8 cellular contexts compared by ENCODE assay signal in the genomic region with DNA sequence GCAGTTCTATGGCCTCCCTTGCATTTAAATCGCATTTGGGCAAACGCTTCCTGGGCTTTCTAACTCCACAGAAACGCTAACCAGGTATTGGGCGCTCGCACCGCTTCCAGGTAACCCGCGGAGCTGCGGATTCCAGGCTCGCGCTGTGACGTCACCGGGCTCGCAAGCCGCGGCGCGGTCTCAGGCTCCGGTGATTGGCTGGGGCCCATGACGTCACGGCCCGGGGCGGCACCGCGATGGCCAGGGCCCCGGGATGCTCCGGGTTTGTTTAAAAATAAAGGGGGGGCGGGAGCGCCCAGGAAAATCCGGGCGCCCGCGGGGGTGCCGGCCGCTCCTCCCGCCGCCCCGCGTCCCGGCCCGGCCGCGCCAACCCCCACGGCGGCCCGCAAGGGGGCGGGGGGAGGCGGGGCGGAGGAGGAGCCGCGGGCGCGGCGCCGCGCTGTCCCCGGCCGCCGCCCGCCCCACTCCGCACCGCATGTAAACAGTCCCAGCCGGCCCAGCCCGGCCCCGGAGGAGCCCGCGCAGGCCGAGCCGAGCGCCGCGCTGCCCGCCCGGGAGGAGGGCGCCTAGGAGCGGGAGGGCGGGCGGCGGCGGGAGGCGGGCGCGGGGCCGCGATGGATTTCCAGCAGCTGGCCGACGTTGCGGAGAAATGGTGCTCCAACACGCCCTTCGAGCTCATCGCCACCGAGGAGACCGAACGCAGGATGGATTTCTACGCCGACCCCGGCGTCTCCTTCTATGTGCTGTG. TPM values are rescaled to one million over a fixed set of nuclear protein-coding genes. Genes with fewer than 3 reads are reported as not detected.
DNase-seq lines count a peak whose midpoint lies in the region; ATAC-seq lines count a peak whose summit lies in the region.

TSS of gene MTURN (plus strand) at position 464 of the 748 bp plus-strand sequence. CDS start at position 615, 151 bp downstream.

- H3K27ac ChIP-seq in esophagus (ENCODE audit: low read depth in 2 of 2, low read length in 1 of 2) (peak within 1 kb of the TSS; percentile 86 to 91), mucosa of rectum (ENCODE audit: low read depth in 2 of 2, low read length in 2 of 2) (peak within 1 kb of the TSS; percentile 74 to 84)

- H3K36me3 ChIP-seq in esophagus (ENCODE audit: control insufficient read depth in 2 of 2, insufficient read depth in 2 of 2, low read length in 1 of 2), result peaks cover 0 to 2% of the 10 kb centered on the region in 2 donors
- no peaks in the 10 kb centered on the region for H3K36me3 ChIP-seq in mucosa of rectum (ENCODE audit: control insufficient read depth in 2 of 2, insufficient read depth in 2 of 2, low read length in 2 of 2)

- peak; percentile 96 for ATAC-seq in GM21528 (IDR thresholded peaks at IDR 0.05; ENCODE audit: low FRiP score, unreplicated experiment)
- peak; percentile 87 for ATAC-seq in activated T-cell treated with anti-CD3 and anti-CD28 coated beads, Interleukin-2, amount 50 U/mL, for 4 hours

- H3K4me3 ChIP-seq in esophagus (ENCODE audit: low read depth in 1 of 2, low read length in 2 of 2), result peak within 1 kb of the TSS; percentile 78 to 83
- peak within 1 kb of the TSS; percentile 90 to 91 for H3K4me3 ChIP-seq in mucosa of rectum (ENCODE audit: low read length in 2 of 2)

- H3K4me1 ChIP-seq in esophagus (ENCODE audit: control insufficient read depth in 2 of 2, insufficient read depth in 2 of 2, low read length in 1 of 2) (peaks cover 0 to 3% of the 10 kb centered on the region in 2 donors), mucosa of rectum (ENCODE audit: control insufficient read depth in 2 of 2, insufficient read depth in 2 of 2, low read length in 2 of 2) (peaks cover 3 to 12% of the 10 kb centered on the region in 2 donors)

- H3K9ac ChIP-seq in mucosa of rectum (ENCODE audit: low read depth in 1 of 2, low read length in 2 of 2), result peak within 1 kb of the TSS; percentile 88 to 90

- peak within 1 kb of the TSS; percentile 86 for H3K4me3 Mint-ChIP-seq in activated T-cell treated with anti-CD3 and anti-CD28 coated beads, Interleukin-2, amount 50 U/mL, for 4 hours

- no peaks in the 10 kb centered on the region for H3K36me3 Mint-ChIP-seq in activated T-cell treated with anti-CD3 and anti-CD28 coated beads, Interleukin-2, amount 50 U/mL, for 4 hours (ENCODE audit: insufficient read depth)

- H3K27me3 Mint-ChIP-seq in activated T-cell treated with anti-CD3 and anti-CD28 coated beads, Interleukin-2, amount 50 U/mL, for 4 hours (ENCODE audit: low read depth), result peaks cover 2% of the 10 kb centered on the region

- H3K27me3 ChIP-seq in esophagus (ENCODE audit: control insufficient read depth in 1 of 2, insufficient read depth in 2 of 2, low read length in 2 of 2) (no peaks in the 10 kb centered on the region), mucosa of rectum (ENCODE audit: control insufficient read depth in 2 of 2, insufficient read depth in 2 of 2, low read length in 2 of 2) (no peaks in the 10 kb centered on the region)

- WGBS in esophagus, 2 donors, result 0% methylated on average over 72 to 98 of the region's 98 CpGs

- H3K9me3 ChIP-seq in esophagus (ENCODE audit: control insufficient read depth in 2 of 2, insufficient read depth in 1 of 2, low read depth in 1 of 2, low read length in 1 of 2) (no peaks in the 10 kb centered on the region), mucosa of rectum (ENCODE audit: control insufficient read depth in 2 of 2, low read length in 2 of 2) (no peaks in the 10 kb centered on the region)

- peaks cover 7% of the 10 kb centered on the region for H3K4me1 Mint-ChIP-seq in activated T-cell treated with anti-CD3 and anti-CD28 coated beads, Interleukin-2, amount 50 U/mL, for 4 hours (ENCODE audit: low read depth)

- H3K9me3 Mint-ChIP-seq in activated T-cell treated with anti-CD3 and anti-CD28 coated beads, Interleukin-2, amount 50 U/mL, for 4 hours, result no peaks in the 10 kb centered on the region

- peak; percentile 99 for DNase-seq in D341Med (ENCODE audit: low spot score)
- peak; percentile 98 for DNase-seq in HuH-7.5 (ENCODE audit: low spot score)
- peak; percentile 67 for DNase-seq in OCI-M1 (lab: John Stamatoyannopoulos, UW)
- DNase-seq in activated T-cell treated with anti-CD3 and anti-CD28 coated beads, Interleukin-2, amount 50 U/mL, for 4 hours, result peak; percentile 87
- DNase-seq in stimulated activated CD8-positive, alpha-beta memory T cell treated with anti-CD3 and anti-CD28 coated beads, Interleukin-4, amount 100 ng/mL, for 1 hour (ENCODE audit: low read depth in 2 of 2, low spot score in 1 of 2), result peak; percentile 69 to 71

RNA-seq across cellular contexts. Expression of gene MTURN, which starts in this region (rescaled TPM):
- 1 to 10 TPM; 2.9 to 3.3 (median 3.3) TPM for total RNA-seq in activated T-cell treated with anti-CD3 and anti-CD28 coated beads, Interleukin-2, amount 50 U/mL, for 4 hours
- polyA plus RNA-seq in esophagus, result 1 to 10 TPM; 7.7 to 9.9 TPM

Comparison
In these comparisons a context has a peak if more than half of its experiments do, and no peak if none do; other contexts are left out.
1. Peak in every context shown above with its lines: DNase-seq, ATAC-seq, H3K4me3 ChIP-seq and H3K27ac ChIP-seq.